Comparison of ENCODE assay signal across 33 cellular contexts in the genomic region with DNA sequence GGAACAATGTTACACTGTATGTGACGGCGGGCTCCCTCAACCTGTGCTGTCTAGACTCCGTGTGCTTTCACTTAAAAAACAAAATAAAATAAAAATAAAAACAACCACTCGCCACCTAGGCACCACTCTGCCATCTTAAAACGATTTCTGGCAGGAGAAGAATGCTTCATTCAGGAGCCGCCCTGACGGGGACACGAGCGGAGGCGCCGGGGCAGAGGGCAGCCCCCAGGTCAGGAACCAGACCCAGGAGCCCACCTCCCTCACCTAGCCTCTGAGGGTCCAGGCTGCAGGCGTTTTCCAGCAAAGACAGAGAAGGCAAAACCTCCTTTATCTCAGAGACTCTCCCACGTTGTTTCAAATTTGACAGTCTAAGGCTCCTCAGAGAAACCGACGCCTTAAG.
"Had no signal": no experiment of that assay in that cellular context is flagged by ENCODE, and none has a peak within 500 bp of the region (broad histone marks: within the 10 kb centered on the region; RNA-seq: fewer than 3 reads in every experiment).

No MANE protein-coding gene starts in this region.

- H3K4me1 Mint-ChIP-seq: activated CD4-positive, alpha-beta memory T cell treated with anti-CD3 and anti-CD28 coated beads, Interleukin-2, amount 10 ng/mL, durations not matched to agents 7 days and 5 days; activated CD4-positive, alpha-beta T cell treated with anti-CD3 and anti-CD28 coated beads, Interleukin-2, amount 10 ng/mL, durations not matched to agents 7 days and 5 days; T-helper 17 cell had no signal

- H3K27me3 Mint-ChIP-seq: activated CD4-positive, alpha-beta T cell treated with anti-CD3 and anti-CD28 coated beads, Interleukin-2, amount 10 ng/mL, durations not matched to agents 7 days and 5 days; activated naive CD4-positive, alpha-beta T cell treated with anti-CD3 and anti-CD28 coated beads, Interleukin-2, amount 10 ng/mL, durations not matched to agents 7 days and 5 days; activated T-cell treated with anti-CD3 and anti-CD28 coated beads, Interleukin-2, amount 50 U/mL, for 24 hours; dendritic cell treated with granulocyte-macrophage colony-stimulating factor and Interleukin-4, amounts not matched to agents 40 ng/mL and 50 ng/mL, for 4 days had no signal

- H3K36me3 Mint-ChIP-seq: activated naive CD4-positive, alpha-beta T cell treated with anti-CD3 and anti-CD28 coated beads, Interleukin-2, amount 10 ng/mL, durations not matched to agents 7 days and 5 days; activated naive CD4-positive, alpha-beta T cell treated with anti-CD3 and anti-CD28 coated beads, Interleukin-2, amount 50 U/mL, for 72 hours; activated naive CD8-positive, alpha-beta T cell treated with anti-CD3 and anti-CD28 coated beads, Interleukin-2, amount 10 ng/mL, durations not matched to agents 7 days and 5 days; brain had no signal

- H3K27ac ChIP-seq: ascending aorta, breast epithelium, cardiac muscle cell, coronary artery, dorsolateral prefrontal cortex, esophagus muscularis mucosa, foreskin keratinocyte, gastrocnemius medialis had no signal

- H3K4me3 ChIP-seq: ascending aorta, breast epithelium, cardiac muscle cell, coronary artery, dorsolateral prefrontal cortex, esophagus muscularis mucosa, gastrocnemius medialis had no signal

- H3K9me3 ChIP-seq: ascending aorta, breast epithelium, esophagus muscularis mucosa, gastrocnemius medialis had no signal

- DNase-seq: activated CD4-positive, alpha-beta memory T cell treated with anti-CD3 and anti-CD28 coated beads, Interleukin-2, amount 10 ng/mL, durations not matched to agents 7 days and 5 days; activated CD4-positive, alpha-beta T cell treated with anti-CD3 and anti-CD28 coated beads for 1 hour; activated CD4-positive, alpha-beta T cell treated with anti-CD3 and anti-CD28 coated beads for 4 hours; activated CD4-positive, alpha-beta T cell treated with anti-CD3 and anti-CD28 coated beads, Interleukin-2, amount 10 ng/mL, durations not matched to agents 7 days and 5 days; activated CD4-positive, alpha-beta T cell treated with anti-CD3 and anti-CD28 coated beads, Interleukin-2, amount 50 U/mL, for 4 hours; activated CD8-positive, alpha-beta memory T cell treated with anti-CD3 and anti-CD28 coated beads, Interleukin-2, amount 50 U/mL, for 48 hours; activated gamma-delta T cell; activated naive CD4-positive, alpha-beta T cell; activated naive CD4-positive, alpha-beta T cell treated with anti-CD3 and anti-CD28 coated beads, Interleukin-2, amount 10 ng/mL, durations not matched to agents 7 days and 5 days; activated naive CD8-positive, alpha-beta T cell treated with anti-CD3 and anti-CD28 coated beads, Interleukin-2, amount 10 ng/mL, durations not matched to agents 7 days and 5 days; activated T-cell treated with anti-CD3 and anti-CD28 coated beads for 4 hours; activated T-cell treated with anti-CD3 and anti-CD28 coated beads, Interleukin-2, amount 50 U/mL, for 24 hours; activated T-cell treated with anti-CD3 and anti-CD28 coated beads, Interleukin-2, amount 50 U/mL, for 72 hours; central memory CD4-positive, alpha-beta T cell; cerebellar nuclear complex; dorsolateral prefrontal cortex; effector memory CD4-positive, alpha-beta T cell; erythroblast; foreskin keratinocyte; gastrocnemius medialis; glutamatergic neuron; T-helper 1 cell; T-helper 17 cell; T1000 had no signal

- H3K9me3 Mint-ChIP-seq: activated CD4-positive, alpha-beta memory T cell treated with anti-CD3 and anti-CD28 coated beads, Interleukin-2, amount 10 ng/mL, durations not matched to agents 7 days and 5 days; activated CD4-positive, alpha-beta T cell treated with anti-CD3 and anti-CD28 coated beads, Interleukin-2, amount 10 ng/mL, durations not matched to agents 7 days and 5 days; activated naive CD4-positive, alpha-beta T cell treated with anti-CD3 and anti-CD28 coated beads, Interleukin-2, amount 10 ng/mL, durations not matched to agents 7 days and 5 days; activated naive CD4-positive, alpha-beta T cell treated with anti-CD3 and anti-CD28 coated beads, Interleukin-2, amount 50 U/mL, for 72 hours; activated naive CD8-positive, alpha-beta T cell treated with anti-CD3 and anti-CD28 coated beads, Interleukin-2, amount 10 ng/mL, durations not matched to agents 7 days and 5 days; activated T-cell treated with anti-CD3 and anti-CD28 coated beads, Interleukin-2, amount 50 U/mL, for 24 hours; activated T-cell treated with anti-CD3 and anti-CD28 coated beads, Interleukin-2, amount 50 U/mL, for 72 hours; brain; dendritic cell treated with granulocyte-macrophage colony-stimulating factor and Interleukin-4, amounts not matched to agents 40 ng/mL and 50 ng/mL, for 4 days; T-helper 2 cell treated with Interferon-gamma antibody and Interleukin-4, amounts not matched to agents 5 μg/mL and 100 μg/mL, for 36 hours had no signal

- ATAC-seq: activated naive CD4-positive, alpha-beta T cell treated with anti-CD3 and anti-CD28 coated beads, Interleukin-2, amount 50 U/mL, for 72 hours; activated T-cell treated with anti-CD3 and anti-CD28 coated beads, Interleukin-2, amount 50 U/mL, for 72 hours; foreskin keratinocyte; gastrocnemius medialis; T-helper 17 cell had no signal

- H3K36me3 ChIP-seq: ascending aorta, breast epithelium, cardiac muscle cell had no signal

- H3K27ac Mint-ChIP-seq: activated CD4-positive, alpha-beta memory T cell treated with anti-CD3 and anti-CD28 coated beads, Interleukin-2, amount 10 ng/mL, durations not matched to agents 7 days and 5 days; activated naive CD4-positive, alpha-beta T cell treated with anti-CD3 and anti-CD28 coated beads, Interleukin-2, amount 10 ng/mL, durations not matched to agents 7 days and 5 days; activated naive CD4-positive, alpha-beta T cell treated with anti-CD3 and anti-CD28 coated beads, Interleukin-2, amount 50 U/mL, for 72 hours; activated naive CD8-positive, alpha-beta T cell treated with anti-CD3 and anti-CD28 coated beads, Interleukin-2, amount 10 ng/mL, durations not matched to agents 7 days and 5 days; activated T-cell treated with anti-CD3 and anti-CD28 coated beads, Interleukin-2, amount 50 U/mL, for 24 hours; activated T-cell treated with anti-CD3 and anti-CD28 coated beads, Interleukin-2, amount 50 U/mL, for 72 hours; dendritic cell treated with granulocyte-macrophage colony-stimulating factor and Interleukin-4, amounts not matched to agents 40 ng/mL and 50 ng/mL, for 4 days; T-helper 17 cell; T-helper 2 cell treated with Interferon-gamma antibody and Interleukin-4, amounts not matched to agents 5 μg/mL and 100 μg/mL, for 36 hours had no signal

- H3K4me1 ChIP-seq: ascending aorta, breast epithelium, esophagus muscularis mucosa, foreskin keratinocyte had no signal

- H3K27me3 ChIP-seq: ascending aorta, breast epithelium, cardiac muscle cell, dorsolateral prefrontal cortex, esophagus muscularis mucosa, foreskin keratinocyte, gastrocnemius medialis had no signal

- H3K4me3 Mint-ChIP-seq: activated CD4-positive, alpha-beta memory T cell treated with anti-CD3 and anti-CD28 coated beads, Interleukin-2, amount 10 ng/mL, durations not matched to agents 7 days and 5 days; activated CD4-positive, alpha-beta T cell treated with anti-CD3 and anti-CD28 coated beads, Interleukin-2, amount 10 ng/mL, durations not matched to agents 7 days and 5 days; activated naive CD4-positive, alpha-beta T cell treated with anti-CD3 and anti-CD28 coated beads, Interleukin-2, amount 10 ng/mL, durations not matched to agents 7 days and 5 days; activated naive CD8-positive, alpha-beta T cell treated with anti-CD3 and anti-CD28 coated beads, Interleukin-2, amount 10 ng/mL, durations not matched to agents 7 days and 5 days; activated T-cell treated with anti-CD3 and anti-CD28 coated beads, Interleukin-2, amount 50 U/mL, for 24 hours; activated T-cell treated with anti-CD3 and anti-CD28 coated beads, Interleukin-2, amount 50 U/mL, for 72 hours; brain; dendritic cell treated with granulocyte-macrophage colony-stimulating factor and Interleukin-4, amounts not matched to agents 40 ng/mL and 50 ng/mL, for 4 days; T-helper 17 cell; T-helper 2 cell treated with Interferon-gamma antibody and Interleukin-4, amounts not matched to agents 5 μg/mL and 100 μg/mL, for 36 hours had no signal
